8 cellular contexts compared by ENCODE assay signal in the genomic region with DNA sequence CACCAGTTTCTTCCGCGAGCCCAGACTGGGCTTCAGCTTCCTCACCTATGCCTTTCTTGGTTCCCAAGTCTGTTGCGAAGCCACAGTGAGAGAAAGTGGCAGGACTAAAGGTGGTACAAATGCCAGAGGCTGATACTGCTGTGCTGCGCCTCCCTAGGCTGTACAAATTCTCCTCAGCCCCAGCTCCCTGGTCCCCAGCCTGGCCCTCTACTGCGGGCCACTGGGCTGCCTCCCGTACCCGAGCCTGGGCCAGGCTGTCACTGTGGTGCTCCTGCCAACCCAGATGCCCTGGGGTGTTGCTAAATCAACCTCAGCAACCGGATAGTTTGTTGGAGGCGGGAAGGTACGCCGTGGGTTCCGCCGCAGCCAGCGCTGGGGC. TPM values are rescaled to one million over a fixed set of nuclear protein-coding genes. Genes with fewer than 3 reads are reported as not detected.
DNase-seq lines count a peak whose midpoint lies in the region; ATAC-seq and TF ChIP-seq lines count a peak whose summit lies in the region.

No MANE protein-coding gene starts in this region.

- TF ChIP-seq POLR2A in uterus (IDR thresholded peaks at IDR 0.05) = no peak

- H3K4me1 Mint-ChIP-seq in activated T-helper 17 cell treated with anti-CD3 and anti-CD28 coated beads, Interleukin-2, amount 50 U/mL, for 72 hours = peaks cover 40% of the 10 kb centered on the region

- peak overlapping the region; percentile 51 to 77 for H3K27ac ChIP-seq in liver (ENCODE audit: low read depth in 1 of 2, low read length in 2 of 2)
- peak overlapping the region; percentile 85 to 86 for H3K27ac ChIP-seq in uterus

- DNase-seq in uterus = no peak
- DNase-seq in stimulated activated CD4-positive, alpha-beta T cell treated with anti-CD3 and anti-CD28 coated beads, Interleukin-15, amount 100 ng/mL, for 24 hours = no peak
- no peak for DNase-seq in NCI-H345 (lab: John Stamatoyannopoulos, UW)
- no peak for DNase-seq in MV-4-11 (lab: John Stamatoyannopoulos, UW)

- H3K4me3 ChIP-seq in liver (ENCODE audit: low read depth in 1 of 3, low read length in 3 of 3) (peak overlapping the region; percentile 73 to 83 (median 76)), uterus (peak overlapping the region; percentile 59 to 96)

- peak overlapping the region; percentile 76 for H3K4me3 Mint-ChIP-seq in activated T-helper 17 cell treated with anti-CD3 and anti-CD28 coated beads, Interleukin-2, amount 50 U/mL, for 72 hours

- H3K4me1 ChIP-seq in liver (ENCODE audit: control insufficient read depth in 4 of 4, insufficient read depth in 4 of 4, low read length in 3 of 4) (peaks cover 4 to 46% (median 36%) of the 10 kb centered on the region in 4 donors), uterus (peaks cover 6 to 9% of the 10 kb centered on the region in 2 donors)

- H3K9ac ChIP-seq in liver (ENCODE audit: low read depth in 1 of 2, low read length in 2 of 2) = no peak overlapping the region

- H3K27me3 ChIP-seq in liver (ENCODE audit: control insufficient read depth in 4 of 4, insufficient read depth in 4 of 4, low read length in 3 of 4) (no peaks in the 10 kb centered on the region), uterus (no peaks in the 10 kb centered on the region)

- peaks cover 0 to 11% (median 3%) of the 10 kb centered on the region in 4 donors for H3K36me3 ChIP-seq in liver (ENCODE audit: control insufficient read depth in 4 of 4, insufficient read depth in 3 of 4, low read depth in 1 of 4, low read length in 3 of 4)
- no peaks in the 10 kb centered on the region for H3K36me3 ChIP-seq in uterus

- WGBS in liver = 16% methylated on average over 14 of the region's 14 CpGs

- intact Hi-C loops in uterus (cut with DNase I; ENCODE audit: low total_unique reads) = no loop called here

- H3K9me3 ChIP-seq in liver (ENCODE audit: control insufficient read depth in 4 of 4, low read length in 3 of 4) (no peaks in the 10 kb centered on the region), uterus (no peaks in the 10 kb centered on the region)

- H3K9me3 Mint-ChIP-seq in activated T-helper 17 cell treated with anti-CD3 and anti-CD28 coated beads, Interleukin-2, amount 50 U/mL, for 72 hours = no peaks in the 10 kb centered on the region

- peak overlapping the region; percentile 73 for H3K27ac Mint-ChIP-seq in activated T-helper 17 cell treated with anti-CD3 and anti-CD28 coated beads, Interleukin-2, amount 50 U/mL, for 72 hours

- peaks cover 8% of the 10 kb centered on the region for H3K36me3 Mint-ChIP-seq in activated T-helper 17 cell treated with anti-CD3 and anti-CD28 coated beads, Interleukin-2, amount 50 U/mL, for 72 hours (ENCODE audit: low read depth)

- no peaks in the 10 kb centered on the region for H3K27me3 Mint-ChIP-seq in activated T-helper 17 cell treated with anti-CD3 and anti-CD28 coated beads, Interleukin-2, amount 50 U/mL, for 72 hours

- TF ChIP-seq CTCF in liver (IDR thresholded peaks at IDR 0.05; ENCODE audit: low read depth, low read length, missing input control) (no peak), uterus (IDR thresholded peaks at IDR 0.05) (no peak)

- no peak for TF ChIP-seq RAD21 in liver (IDR thresholded peaks at IDR 0.05)

- ATAC-seq in GM18502 (IDR thresholded peaks at IDR 0.05; ENCODE audit: poor library complexity, unreplicated experiment) (peak; percentile 36), HG02852 (IDR thresholded peaks at IDR 0.05; ENCODE audit: unreplicated experiment) (peak; percentile 16)
- ATAC-seq in activated T-helper 17 cell treated with anti-CD3 and anti-CD28 coated beads, Interleukin-2, amount 50 U/mL, for 72 hours (replicated peaks) = peak; percentile 23

TF ChIP-seq in liver, 16 proteins besides CTCF, POLR2A, EP300 and RAD21:
- TF ChIP-seq, protein P1, sequence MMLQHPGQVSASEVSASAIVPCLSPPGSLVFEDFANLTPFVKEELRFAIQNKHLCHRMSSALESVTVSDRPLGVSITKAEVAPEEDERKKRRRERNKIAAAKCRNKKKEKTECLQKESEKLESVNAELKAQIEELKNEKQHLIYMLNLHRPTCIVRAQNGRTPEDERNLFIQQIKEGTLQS (IDR thresholded peaks at IDR 0.05) = no peak
- TF ChIP-seq, protein P2, sequence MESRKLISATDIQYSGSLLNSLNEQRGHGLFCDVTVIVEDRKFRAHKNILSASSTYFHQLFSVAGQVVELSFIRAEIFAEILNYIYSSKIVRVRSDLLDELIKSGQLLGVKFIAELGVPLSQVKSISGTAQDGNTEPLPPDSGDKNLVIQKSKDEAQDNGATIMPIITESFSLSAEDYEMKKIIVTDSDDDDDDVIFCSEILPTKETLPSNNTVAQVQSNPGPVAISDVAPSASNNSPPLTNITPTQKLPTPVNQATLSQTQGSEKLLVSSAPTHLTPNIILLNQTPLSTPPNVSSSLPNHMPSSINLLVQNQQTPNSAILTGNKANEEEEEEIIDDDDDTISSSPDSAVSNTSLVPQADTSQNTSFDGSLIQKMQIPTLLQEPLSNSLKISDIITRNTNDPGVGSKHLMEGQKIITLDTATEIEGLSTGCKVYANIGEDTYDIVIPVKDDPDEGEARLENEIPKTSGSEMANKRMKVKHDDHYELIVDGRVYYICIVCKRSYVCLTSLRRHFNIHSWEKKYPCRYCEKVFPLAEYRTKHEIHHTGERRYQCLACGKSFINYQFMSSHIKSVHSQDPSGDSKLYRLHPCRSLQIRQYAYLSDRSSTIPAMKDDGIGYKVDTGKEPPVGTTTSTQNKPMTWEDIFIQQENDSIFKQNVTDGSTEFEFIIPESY (IDR thresholded peaks at IDR 0.05) = no peak
- no peak for TF ChIP-seq GABPA (IDR thresholded peaks at IDR 0.05 in 1 of 2, conservative IDR thresholded peaks at IDR 0.05 in 1 of 2)
- TF ChIP-seq FOXA1 (IDR thresholded peaks at IDR 0.05) = no peak
- TF ChIP-seq, protein P3, sequence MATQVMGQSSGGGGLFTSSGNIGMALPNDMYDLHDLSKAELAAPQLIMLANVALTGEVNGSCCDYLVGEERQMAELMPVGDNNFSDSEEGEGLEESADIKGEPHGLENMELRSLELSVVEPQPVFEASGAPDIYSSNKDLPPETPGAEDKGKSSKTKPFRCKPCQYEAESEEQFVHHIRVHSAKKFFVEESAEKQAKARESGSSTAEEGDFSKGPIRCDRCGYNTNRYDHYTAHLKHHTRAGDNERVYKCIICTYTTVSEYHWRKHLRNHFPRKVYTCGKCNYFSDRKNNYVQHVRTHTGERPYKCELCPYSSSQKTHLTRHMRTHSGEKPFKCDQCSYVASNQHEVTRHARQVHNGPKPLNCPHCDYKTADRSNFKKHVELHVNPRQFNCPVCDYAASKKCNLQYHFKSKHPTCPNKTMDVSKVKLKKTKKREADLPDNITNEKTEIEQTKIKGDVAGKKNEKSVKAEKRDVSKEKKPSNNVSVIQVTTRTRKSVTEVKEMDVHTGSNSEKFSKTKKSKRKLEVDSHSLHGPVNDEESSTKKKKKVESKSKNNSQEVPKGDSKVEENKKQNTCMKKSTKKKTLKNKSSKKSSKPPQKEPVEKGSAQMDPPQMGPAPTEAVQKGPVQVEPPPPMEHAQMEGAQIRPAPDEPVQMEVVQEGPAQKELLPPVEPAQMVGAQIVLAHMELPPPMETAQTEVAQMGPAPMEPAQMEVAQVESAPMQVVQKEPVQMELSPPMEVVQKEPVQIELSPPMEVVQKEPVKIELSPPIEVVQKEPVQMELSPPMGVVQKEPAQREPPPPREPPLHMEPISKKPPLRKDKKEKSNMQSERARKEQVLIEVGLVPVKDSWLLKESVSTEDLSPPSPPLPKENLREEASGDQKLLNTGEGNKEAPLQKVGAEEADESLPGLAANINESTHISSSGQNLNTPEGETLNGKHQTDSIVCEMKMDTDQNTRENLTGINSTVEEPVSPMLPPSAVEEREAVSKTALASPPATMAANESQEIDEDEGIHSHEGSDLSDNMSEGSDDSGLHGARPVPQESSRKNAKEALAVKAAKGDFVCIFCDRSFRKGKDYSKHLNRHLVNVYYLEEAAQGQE (IDR thresholded peaks at IDR 0.05) = no peak
- no peak for TF ChIP-seq HNF4A (conservative IDR thresholded peaks at IDR 0.05)
- no peak for TF ChIP-seq RXRA (IDR thresholded peaks at IDR 0.05)
- TF ChIP-seq TAF1 (conservative IDR thresholded peaks at IDR 0.05) = no peak
- TF ChIP-seq, protein P4, sequence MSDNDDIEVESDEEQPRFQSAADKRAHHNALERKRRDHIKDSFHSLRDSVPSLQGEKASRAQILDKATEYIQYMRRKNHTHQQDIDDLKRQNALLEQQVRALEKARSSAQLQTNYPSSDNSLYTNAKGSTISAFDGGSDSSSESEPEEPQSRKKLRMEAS (IDR thresholded peaks at IDR 0.05) = no peak
- no peak for TF ChIP-seq YY1 (IDR thresholded peaks at IDR 0.05)
- no peak for TF ChIP-seq FOXA2 (IDR thresholded peaks at IDR 0.05)
- no peak for TF ChIP-seq HNF4G (IDR thresholded peaks at IDR 0.05)
- TF ChIP-seq SP1 (IDR thresholded peaks at IDR 0.05) = no peak
- TF ChIP-seq EGR1 (IDR thresholded peaks at IDR 0.05; ENCODE audit: low read depth in 2 of 2) = no peak
- TF ChIP-seq NR2F2 (IDR thresholded peaks at IDR 0.05) = no peak
- no peak for TF ChIP-seq JUND (IDR thresholded peaks at IDR 0.05)

RNA-seq across cellular contexts. Expression of a gene that starts 0.4 kb away (rescaled TPM):
- total RNA-seq in activated T-helper 17 cell treated with anti-CD3 and anti-CD28 coated beads, Interleukin-2, amount 50 U/mL, for 72 hours = 10 to 100 TPM; 43.4 to 55.3 TPM
- total RNA-seq in liver = 10 to 100 TPM; 21.2 to 31.2 TPM
- polyA plus RNA-seq in liver = 10 to 100 TPM; 40.0 to 48.4 TPM
- total RNA-seq in uterus = 10 to 100 TPM; 35.3 to 74.8 (median 48.8) TPM

RNA-seq across cellular contexts. Expression of a gene that starts 36.2 kb away (rescaled TPM):
- under 1 TPM; 0.45 to 0.73 TPM for total RNA-seq in activated T-helper 17 cell treated with anti-CD3 and anti-CD28 coated beads, Interleukin-2, amount 50 U/mL, for 72 hours
- total RNA-seq in liver (under 1 TPM in 1 of 2 donors, not detected in 1; 0.08 TPM), uterus (1 to 10 TPM in 1 of 4 donors, under 1 TPM in 2, not detected in 1; 0.30 to 1.8 (median 0.48) TPM)
- polyA plus RNA-seq in liver = under 1 TPM in 1 of 2 donors, not detected in 1; 0.02 TPM
